In the genomic region with DNA sequence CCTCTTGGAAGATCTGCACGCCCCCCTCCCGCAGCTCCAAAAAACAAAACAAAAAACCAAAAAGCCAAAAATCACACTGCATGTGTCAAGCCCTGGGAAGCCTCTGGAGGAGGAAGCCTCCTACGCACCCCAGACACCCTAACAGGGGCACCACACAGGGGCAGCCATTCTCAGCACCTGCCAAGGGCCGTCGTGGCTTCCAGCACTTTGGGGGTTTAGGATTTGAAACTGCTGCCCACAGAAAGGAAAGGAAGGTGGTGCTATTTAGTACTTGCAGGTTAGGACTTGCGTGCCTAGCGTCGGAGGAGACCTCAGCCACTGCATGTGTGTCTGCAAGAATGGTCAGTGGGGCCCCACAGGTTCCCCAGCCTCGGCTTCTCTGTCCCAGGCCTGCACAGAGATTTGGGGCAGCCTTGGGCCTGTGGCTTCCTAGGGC, we compare ENCODE assay signal across 10 cellular contexts. TPM values are rescaled to one million over a fixed set of nuclear protein-coding genes. Genes with fewer than 3 reads are reported as not detected.
DNase-seq lines count a peak whose midpoint lies in the region; ATAC-seq and TF ChIP-seq lines count a peak whose summit lies in the region.
"Had no signal": no experiment of that assay in that cellular context is flagged by ENCODE, and none has a peak within 500 bp of the region (broad histone marks: within the 10 kb centered on the region; RNA-seq: fewer than 3 reads in every experiment).

No MANE protein-coding gene starts in this region.

- H3K27me3 Mint-ChIP-seq in T-cell (no peaks in the 10 kb centered on the region), osteocyte (ENCODE audit: unreplicated experiment) (peaks cover 23% of the 10 kb centered on the region)

- peaks cover 29 to 53% (median 49%) of the 10 kb centered on the region in 3 donors for H3K4me1 Mint-ChIP-seq in T-cell
- no peaks in the 10 kb centered on the region for H3K4me1 Mint-ChIP-seq in osteocyte (ENCODE audit: unreplicated experiment)

- POLR2A ChIA-PET in T-cell (lab: Charles Lee): interaction anchor here in 1 of 2 donors (0.5 kb wide), 1 partner anchor 97 kb away, joined by 10 read pairs; no protein-coding TSS in a partner anchor

- TF ChIP-seq CTCF in spleen (IDR thresholded peaks at IDR 0.05 in 8 of 11, conservative IDR thresholded peaks at IDR 0.05 in 3 of 11): no peak
- no peak for TF ChIP-seq CTCF in ascending aorta (IDR thresholded peaks at IDR 0.05)
- TF ChIP-seq CTCF in brain microvascular endothelial cell (IDR thresholded peaks at IDR 0.05; ENCODE audit: low read depth, low read length, missing control alignments): no peak
- TF ChIP-seq CTCF in osteocyte (IDR thresholded peaks at IDR 0.05): no peak

- H3K9me3 Mint-ChIP-seq in T-cell: no peaks in the 10 kb centered on the region
- no peaks in the 10 kb centered on the region for H3K9me3 Mint-ChIP-seq in osteocyte (ENCODE audit: unreplicated experiment)

- DNase-seq in T-cell (peak in 2 of 34 experiments; percentile 9 to 17), spleen (peak; percentile 64), ascending aorta (ENCODE audit: low spot score in 2 of 2) (no peak), brain microvascular endothelial cell (no peak), NCI-H1417 (lab: John Stamatoyannopoulos, UW) (no peak), osteocyte (ENCODE audit: extremely low spot score, unreplicated experiment) (no peak)
- DNase-seq: GM23248, NCI-H2081 treated with DMSO at 0.1 percent for 48 hours had no signal

- ATAC-seq in GM18868 (IDR thresholded peaks at IDR 0.05; ENCODE audit: unreplicated experiment): peak; percentile 13
- ATAC-seq in HG02571 (IDR thresholded peaks at IDR 0.05; ENCODE audit: unreplicated experiment): peak; percentile 23
- peak in 3 of 4 experiments; percentile 10 to 44 (median 12) for ATAC-seq in T-cell (replicated peaks in 1 of 4)

- H3K4me3 ChIP-seq in spleen (peak overlapping the region in 2 of 8 donors; percentile 26 to 67), ascending aorta (no peak overlapping the region), brain microvascular endothelial cell (ENCODE audit: low read depth, low read length) (no peak overlapping the region)
- H3K4me3 ChIP-seq: GM23248 had no signal

- H3K27ac ChIP-seq in spleen: peak overlapping the region in 4 of 8 donors; percentile 48 to 80 (median 70)
- no peak overlapping the region for H3K27ac ChIP-seq in ascending aorta
- no peak overlapping the region for H3K27ac ChIP-seq in brain microvascular endothelial cell
- H3K27ac ChIP-seq: GM23248 had no signal

- intact Hi-C loops in spleen (cut with DNase I; ENCODE audit: low total_unique reads): no loop called here
- intact Hi-C loops in ascending aorta (cut with DNase I): no loop called here

- no peak for TF ChIP-seq POLR2A in spleen (IDR thresholded peaks at IDR 0.05)

- H3K4me1 ChIP-seq in spleen: peaks cover 0 to 23% (median 17%) of the 10 kb centered on the region in 6 donors
- H3K4me1 ChIP-seq in ascending aorta: no peaks in the 10 kb centered on the region

- CTCF ChIA-PET in T-cell (lab: Charles Lee): no interaction called here

- H3K36me3 Mint-ChIP-seq in T-cell (peaks cover 4% of the 10 kb centered on the region), osteocyte (ENCODE audit: unreplicated experiment) (no peaks in the 10 kb centered on the region)

- H3K27me3 ChIP-seq in spleen (replicated peaks in 1 of 7) (no peaks in the 10 kb centered on the region), ascending aorta (no peaks in the 10 kb centered on the region), brain microvascular endothelial cell (replicated peaks) (no peaks in the 10 kb centered on the region)

- H3K36me3 ChIP-seq in spleen (no peaks in the 10 kb centered on the region), ascending aorta (no peaks in the 10 kb centered on the region), brain microvascular endothelial cell (replicated peaks) (no peaks in the 10 kb centered on the region)

- no peaks in the 10 kb centered on the region for H3K9me3 ChIP-seq in spleen
- no peaks in the 10 kb centered on the region for H3K9me3 ChIP-seq in ascending aorta

- H3K27ac Mint-ChIP-seq in T-cell (peak overlapping the region; percentile 92), osteocyte (ENCODE audit: unreplicated experiment) (no peak overlapping the region)

- peak overlapping the region; percentile 83 to 86 (median 85) for H3K4me3 Mint-ChIP-seq in T-cell
- no peak overlapping the region for H3K4me3 Mint-ChIP-seq in osteocyte (ENCODE audit: unreplicated experiment)

- in situ Hi-C loops in brain microvascular endothelial cell (cut with HindIII; ENCODE audit: low pct_ligation_motif_present, low sequenced_read_pairs): no loop called here

- 47 to 61% (median 55%) methylated on average over 9 of the region's 9 CpGs for WGBS in spleen, 5 donors

RNA-seq across cellular contexts. Expression of gene GPR55, which starts 0.4 kb away (rescaled TPM):
- total RNA-seq in T-cell (10 to 100 TPM in 2 of 5 donors, 1 to 10 TPM in 3; 2.7 to 15.5 (median 7.8) TPM), spleen (1 to 10 TPM; 2.5 to 6.8 (median 5.2) TPM), ascending aorta (not detected), osteocyte (not detected in 2 replicates)
- 1 to 10 TPM in 2 of 3 donors, under 1 TPM in 1; 0.86 to 2.0 (median 1.7) TPM for polyA plus RNA-seq in spleen
- total RNA-seq: GM23248 had no signal
